Comparison of ENCODE assay signal across 8 cellular contexts in genomic region chr14:24213866-24214652, GRCh38. TPM values are rescaled to one million over a fixed set of nuclear protein-coding genes. Genes with fewer than 3 reads are reported as not detected.
A peak's percentile ranks its signal among the peaks of the same experiment; 100 is the strongest.
DNase-seq lines count a peak whose midpoint lies in the region; ATAC-seq and TF ChIP-seq lines count a peak whose summit lies in the region.

No MANE protein-coding gene starts in this region.

- H3K4me3 Mint-ChIP-seq in Caco-2 (ENCODE audit: unreplicated experiment) = peak overlapping the region; percentile 91
- peak overlapping the region; percentile 85 for H3K4me3 Mint-ChIP-seq in osteocyte (ENCODE audit: unreplicated experiment)

- peaks cover 59% of the 10 kb centered on the region for H3K36me3 Mint-ChIP-seq in Caco-2 (ENCODE audit: insufficient read depth, unreplicated experiment)
- H3K36me3 Mint-ChIP-seq in osteocyte (ENCODE audit: unreplicated experiment) = peaks cover 16% of the 10 kb centered on the region

- peaks cover 13% of the 10 kb centered on the region for H3K4me1 Mint-ChIP-seq in Caco-2 (ENCODE audit: low read depth, unreplicated experiment)
- H3K4me1 Mint-ChIP-seq in osteocyte (ENCODE audit: unreplicated experiment) = peaks cover 40% of the 10 kb centered on the region

- DNase-seq in Caco-2 (no peak), Peyer's patch (no peak), epithelial cell of prostate (ENCODE audit: low read depth, low spot score) (no peak), osteocyte (ENCODE audit: extremely low spot score, unreplicated experiment) (no peak), NCI-H226 (no peak), SHP77 (lab: John Stamatoyannopoulos, UW) (no peak)

- H3K9me3 Mint-ChIP-seq in Caco-2 (ENCODE audit: unreplicated experiment) (no peaks in the 10 kb centered on the region), osteocyte (ENCODE audit: unreplicated experiment) (no peaks in the 10 kb centered on the region)

- no peaks in the 10 kb centered on the region for H3K9me3 ChIP-seq in Caco-2
- no peaks in the 10 kb centered on the region for H3K9me3 ChIP-seq in Peyer's patch

- BruUV-seq in Caco-2 (replicated peaks; lab: Mats Ljungman, UMichigan) = TSS peak; percentile 88

- ATAC-seq in HG03571 (IDR thresholded peaks at IDR 0.05; ENCODE audit: unreplicated experiment) = no peak
- no peak for ATAC-seq in HG02884 (IDR thresholded peaks at IDR 0.05; ENCODE audit: unreplicated experiment)

- H3K27me3 Mint-ChIP-seq in Caco-2 (ENCODE audit: insufficient read depth, unreplicated experiment) (no peaks in the 10 kb centered on the region), osteocyte (ENCODE audit: unreplicated experiment) (no peaks in the 10 kb centered on the region)

- H3K4me1 ChIP-seq in Caco-2 = peaks cover 12% of the 10 kb centered on the region
- H3K4me1 ChIP-seq in Peyer's patch = peaks cover 0 to 22% (median 3%) of the 10 kb centered on the region in 4 donors

- peak overlapping the region; percentile 88 for H3K4me3 ChIP-seq in Caco-2 (ENCODE audit: low read depth, low read length)
- H3K4me3 ChIP-seq in Peyer's patch = peak overlapping the region in 2 of 4 donors; percentile 74 to 80

- CTCF ChIA-PET in Caco-2 (lab: Charles Lee) = interaction anchor here (0.7 to 1.6 kb wide), 8 partner anchors 24 to 94 kb away, joined by 3 to 10 read pairs (median 4); partner anchors contain the start of genes CIDEB, IRF9 and TINF2

- H3K36me3 ChIP-seq in Caco-2 (ENCODE audit: control insufficient read depth, insufficient read depth, low read length) (peaks cover 1% of the 10 kb centered on the region), Peyer's patch (peaks cover 0 to 28% (median 0%) of the 10 kb centered on the region in 3 donors)

- no peak for TF ChIP-seq CTCF in Caco-2 (IDR thresholded peaks at IDR 0.05; ENCODE audit: insufficient read depth in 1 of 2, low read depth in 1 of 2, low read length in 1 of 2, severe bottlenecking in 1 of 2, unreplicated experiment in 1 of 2)
- no peak for TF ChIP-seq CTCF in Peyer's patch (IDR thresholded peaks at IDR 0.05)
- no peak for TF ChIP-seq CTCF in osteocyte (IDR thresholded peaks at IDR 0.05)

- no peak for TF ChIP-seq POLR2A in Peyer's patch (IDR thresholded peaks at IDR 0.05)

- intact Hi-C loops in Caco-2 (cut with micrococcal nuclease; ENCODE audit: unreplicated experiment) = loop anchor here (1.0 to 2.0 kb wide), 2 partner anchors 19 to 73 kb away; partner anchors contain the start of genes EMC9 and TM9SF1

- POLR2A ChIA-PET in Caco-2 (lab: Charles Lee) = interaction anchor here (0.6 to 3.0 kb wide), 11 partner anchors 17 to 230 kb away, joined by 3 to 28 read pairs (median 5); partner anchors contain the start of genes CIDEB, DCAF11, EMC9 and PSME2

- peak overlapping the region; percentile 96 to 98 (median 97) for H3K27ac ChIP-seq in Peyer's patch
- peak overlapping the region; percentile 96 for H3K27ac ChIP-seq in epithelial cell of prostate

- H3K27me3 ChIP-seq in Caco-2 (replicated peaks; ENCODE audit: control insufficient read depth, insufficient read depth, low read length) = no peaks in the 10 kb centered on the region
- no peaks in the 10 kb centered on the region for H3K27me3 ChIP-seq in Peyer's patch

- H3K27ac Mint-ChIP-seq in Caco-2 (ENCODE audit: unreplicated experiment) (peak overlapping the region; percentile 97), osteocyte (ENCODE audit: unreplicated experiment) (peak overlapping the region; percentile 99)

RNA-seq across cellular contexts. Expression of gene CHMP4A, which starts 0.8 kb away (rescaled TPM):
- total RNA-seq in Caco-2 (2022) (57.7 and 58.7 TPM in 2 replicates), Peyer's patch (100 to 1,000 TPM in 1 of 4 donors, 10 to 100 TPM in 3; 31.4 to 190 (median 54.3) TPM), osteocyte (38.1 and 45.3 TPM in 2 replicates)

RNA-seq across cellular contexts. Expression of gene MDP1, which starts 1.8 kb away (rescaled TPM):
- 19.6 and 20.5 TPM in 2 replicates for total RNA-seq in Caco-2 (2022)
- 10 to 100 TPM in 2 of 4 donors, 1 to 10 TPM in 2; 7.4 to 17.5 (median 10.5) TPM for total RNA-seq in Peyer's patch
- 23.8 and 25.4 TPM in 2 replicates for total RNA-seq in osteocyte

RNA-seq across cellular contexts. Expression of gene TSSK4, which starts 8.6 kb away (rescaled TPM):
- total RNA-seq in Caco-2 (2022) = not detected in 2 replicates
- total RNA-seq in Peyer's patch = 1 to 10 TPM in 1 of 4 donors, under 1 TPM in 1, not detected in 2; 0.70 to 1.2 TPM
- not detected in 2 replicates for total RNA-seq in osteocyte

RNA-seq across cellular contexts. Expression of gene NEDD8, which starts 18.1 kb away (rescaled TPM):
- total RNA-seq in Caco-2 (2022) = 210 and 218 TPM in 2 replicates
- total RNA-seq in Peyer's patch = 10 to 100 TPM; 44.1 to 77.6 (median 67.9) TPM
- 158 and 164 TPM in 2 replicates for total RNA-seq in osteocyte

RNA-seq across cellular contexts. Expression of gene GMPR2, which starts 18.7 kb away (rescaled TPM):
- total RNA-seq in Caco-2 (2022) = 76.9 and 80.1 TPM in 2 replicates
- total RNA-seq in Peyer's patch = 10 to 100 TPM; 52.7 to 59.4 (median 55.3) TPM
- total RNA-seq in osteocyte = 61.7 and 68.7 TPM in 2 replicates
